ENCODE assay signal across 11 cellular contexts in genomic region chr18:48728204-48728833, GRCh38.
DNase-seq lines count a peak whose midpoint lies in the region; ATAC-seq and TF ChIP-seq lines count a peak whose summit lies in the region.
"Had no signal": no experiment of that assay in that cellular context is flagged by ENCODE, and none has a peak within 500 bp of the region (broad histone marks: within the 10 kb centered on the region; RNA-seq: fewer than 3 reads in every experiment).

No MANE protein-coding gene starts in this region.

- H3K27ac ChIP-seq in SK-N-SH (ENCODE audit: low read depth in 2 of 2, low read length in 1 of 2) (peak overlapping the region; percentile 17 to 61; a peak in 2 of 4 replicates), sigmoid colon (peak overlapping the region in 3 of 4 donors; percentile 46 to 83 (median 51)), MM.1S (ENCODE audit: low read length) (no peak overlapping the region)

- TF ChIP-seq RAD21 in SK-N-SH (IDR thresholded peaks at IDR 0.05; ENCODE audit: low read length) = no peak

- DNase-seq in H4 (ENCODE audit: low spot score) = peak; percentile 87
- DNase-seq in SK-N-SH = no peak
- peak; percentile 99 for DNase-seq in fibroblast of peridontal ligament (ENCODE audit: extremely low read depth)
- no peak for DNase-seq in sigmoid colon
- DNase-seq in MM.1S = no peak
- no peak for DNase-seq in cerebellar nuclear complex (lab: John Stamatoyannopoulos, UW)
- DNase-seq in inferior parietal cortex (ENCODE audit: extremely low spot score) = no peak
- DNase-seq: activated naive CD8-positive, alpha-beta T cell treated with anti-CD3 and anti-CD28 coated beads, Interleukin-2, amount 10 ng/mL, durations not matched to agents 7 days and 5 days; NCI-H82; stimulated activated naive B cell treated with anti-CD40 and anti-IgM and Interleukin-4, amounts not matched to agents 10 μg/mL and 1 μg/mL and 100 μg/mL, for 72 hours had no signal

- H2AFZ ChIP-seq in SK-N-SH (ENCODE audit: low read depth) (no peak overlapping the region), MM.1S (ENCODE audit: low read length) (no peak overlapping the region)

- H3K79me2 ChIP-seq in SK-N-SH (ENCODE audit: insufficient read depth) (peaks cover 37% of the 10 kb centered on the region), MM.1S (ENCODE audit: low read length) (no peaks in the 10 kb centered on the region)

- no peak overlapping the region for H3K9ac ChIP-seq in SK-N-SH
- H3K9ac ChIP-seq in MM.1S (ENCODE audit: low read length) = no peak overlapping the region

- TF ChIP-seq POLR2A in sigmoid colon (IDR thresholded peaks at IDR 0.05) = no peak

- H3K27me3 ChIP-seq in SK-N-SH (ENCODE audit: insufficient read depth) = no peaks in the 10 kb centered on the region
- H3K27me3 ChIP-seq in sigmoid colon = no peaks in the 10 kb centered on the region
- no peaks in the 10 kb centered on the region for H3K27me3 ChIP-seq in MM.1S (replicated peaks; ENCODE audit: insufficient read depth, low read length)

- ATAC-seq in HG03039 (IDR thresholded peaks at IDR 0.05; ENCODE audit: unreplicated experiment) = no peak
- ATAC-seq: stimulated activated naive B cell treated with anti-CD40 and anti-IgM and Interleukin-4, amounts not matched to agents 10 μg/mL and 1 μg/mL and 100 μg/mL, for 72 hours had no signal

- POLR2A ChIA-PET in SK-N-SH (lab: Yijun Ruan, JAX) = no interaction called here

- TF ChIP-seq CTCF in SK-N-SH (IDR thresholded peaks at IDR 0.05) (no peak), sigmoid colon (IDR thresholded peaks at IDR 0.05) (no peak), MM.1S (IDR thresholded peaks at IDR 0.05; ENCODE audit: low read length) (no peak)

- H4K20me1 ChIP-seq in SK-N-SH (ENCODE audit: insufficient read depth) (0 out of 2 replicates have a peak, but pooled peaks cover 5% of the 10 kb centered on the region), MM.1S (ENCODE audit: insufficient read depth, low read length) (no peaks in the 10 kb centered on the region)

- no peak overlapping the region for H3K4me3 ChIP-seq in SK-N-SH (ENCODE audit: low read depth in 2 of 2, low read length in 1 of 2)
- H3K4me3 ChIP-seq in sigmoid colon = no peak overlapping the region
- H3K4me3 ChIP-seq in MM.1S (ENCODE audit: low read length) = no peak overlapping the region

- H3K9me2 ChIP-seq in SK-N-SH (no peaks in the 10 kb centered on the region), MM.1S (replicated peaks; ENCODE audit: insufficient read depth, low read length) (no peaks in the 10 kb centered on the region)

- H3K9me3 ChIP-seq in SK-N-SH (0 out of 2 replicates have a peak, but pooled peaks cover 5% of the 10 kb centered on the region), sigmoid colon (no peaks in the 10 kb centered on the region), MM.1S (replicated peaks; ENCODE audit: insufficient read depth, low read length) (no peaks in the 10 kb centered on the region)

- TF ChIP-seq EP300 in SK-N-SH (IDR thresholded peaks at IDR 0.05; ENCODE audit: borderline replicate concordance in 1 of 2, low read depth in 1 of 2, low read length in 1 of 2) (peak in 1 of 2 experiments; percentile 80; a peak in 2 of 4 replicates), sigmoid colon (IDR thresholded peaks at IDR 0.05) (no peak)

- peaks cover 9 to 23% of the 10 kb centered on the region in 2 experiments; a peak in 2 of 4 replicates for H3K4me1 ChIP-seq in SK-N-SH (ENCODE audit: control insufficient read depth in 1 of 2, insufficient read depth in 2 of 2, low read depth in 1 of 2, low read length in 1 of 2)
- peaks cover 0 to 43% (median 16%) of the 10 kb centered on the region in 4 donors for H3K4me1 ChIP-seq in sigmoid colon
- no peaks in the 10 kb centered on the region for H3K4me1 ChIP-seq in MM.1S (ENCODE audit: low read length)

- peaks cover 12% of the 10 kb centered on the region for H3F3A ChIP-seq in SK-N-SH (replicated peaks; ENCODE audit: insufficient read depth)
- H3F3A ChIP-seq in MM.1S (ENCODE audit: insufficient read depth, low read length) = no peaks in the 10 kb centered on the region

- H3K36me3 ChIP-seq in SK-N-SH (replicated peaks in 1 of 2; ENCODE audit: control insufficient read depth in 1 of 2, insufficient read depth in 2 of 2, low read length in 1 of 2) (peaks cover 2 to 21% of the 10 kb centered on the region in 2 experiments), sigmoid colon (no peaks in the 10 kb centered on the region), MM.1S (replicated peaks; ENCODE audit: insufficient read depth, low read length) (no peaks in the 10 kb centered on the region)

- intact Hi-C loops in sigmoid colon (cut with DNase I) = no loop called here

- no peak overlapping the region for H3K4me2 ChIP-seq in SK-N-SH
- no peak overlapping the region for H3K4me2 ChIP-seq in MM.1S (ENCODE audit: low read depth, low read length)

- WGBS in SK-N-SH (ENCODE audit: low lambda C conversion rate) = 51% methylated on average over 6 of the region's 6 CpGs
- WGBS in sigmoid colon, 2 donors = 84 to 85% methylated on average over 6 of the region's 6 CpGs

- CTCF ChIA-PET in SK-N-SH (lab: Yijun Ruan, JAX) = interaction anchor here (1.1 kb wide), 1 partner anchor 17 kb away, joined by 3 read pairs; no protein-coding TSS in a partner anchor

TF ChIP-seq in SK-N-SH, 30 proteins besides CTCF, POLR2A, EP300 and RAD21 (continues in another document):
- peak; percentile 53; the same call in 1 of the 2 replicates for TF ChIP-seq TEAD4 (IDR thresholded peaks at IDR 0.05; ENCODE audit: borderline replicate concordance, insufficient read depth)
- no peak for TF ChIP-seq NRF1 (IDR thresholded peaks at IDR 0.05; ENCODE audit: low read depth, low read length)
- no peak for TF ChIP-seq YY1 (IDR thresholded peaks at IDR 0.05; ENCODE audit: low read depth)
- peak; percentile 95 for TF ChIP-seq NFIC (IDR thresholded peaks at IDR 0.05; ENCODE audit: borderline replicate concordance)
- peak; percentile 83 for TF ChIP-seq TCF12 (IDR thresholded peaks at IDR 0.05)
- TF ChIP-seq SMC3 (IDR thresholded peaks at IDR 0.05; ENCODE audit: low read depth, low read length) = no peak
- TF ChIP-seq IRF3 (IDR thresholded peaks at IDR 0.05; ENCODE audit: low read depth, low read length) = no peak
- TF ChIP-seq MXI1 (IDR thresholded peaks at IDR 0.05; ENCODE audit: low read depth, low read length) = no peak
- TF ChIP-seq ZBTB33 (IDR thresholded peaks at IDR 0.05; ENCODE audit: borderline replicate concordance, low read depth) = peak; percentile 67; the same call in 1 of the 2 replicates
- peak; percentile 39 for TF ChIP-seq PBX3 (IDR thresholded peaks at IDR 0.05)
- no peak; the same call in 1 of the 2 replicates for TF ChIP-seq ELF1 (IDR thresholded peaks at IDR 0.05)
- no peak for TF ChIP-seq RCOR1 (IDR thresholded peaks at IDR 0.05; ENCODE audit: low read length)
- no peak; the same call in 1 of the 2 replicates for TF ChIP-seq POLR2AphosphoS5 (IDR thresholded peaks at IDR 0.05; ENCODE audit: low read depth, low read length)
- TF ChIP-seq RXRA (IDR thresholded peaks at IDR 0.05; ENCODE audit: borderline replicate concordance, low read depth) = 0 out of 2 replicates have a peak, but pooled peaks have one; percentile 10
- no peak for TF ChIP-seq MEF2A (IDR thresholded peaks at IDR 0.05; ENCODE audit: borderline replicate concordance, low read depth)
- no peak for TF ChIP-seq FOXJ3 (CRISPR knock-in tag; IDR thresholded peaks at IDR 0.05)
- no peak for TF ChIP-seq SIN3A (IDR thresholded peaks at IDR 0.05; ENCODE audit: borderline replicate concordance, low read depth, low read length)
- TF ChIP-seq, protein P1, sequence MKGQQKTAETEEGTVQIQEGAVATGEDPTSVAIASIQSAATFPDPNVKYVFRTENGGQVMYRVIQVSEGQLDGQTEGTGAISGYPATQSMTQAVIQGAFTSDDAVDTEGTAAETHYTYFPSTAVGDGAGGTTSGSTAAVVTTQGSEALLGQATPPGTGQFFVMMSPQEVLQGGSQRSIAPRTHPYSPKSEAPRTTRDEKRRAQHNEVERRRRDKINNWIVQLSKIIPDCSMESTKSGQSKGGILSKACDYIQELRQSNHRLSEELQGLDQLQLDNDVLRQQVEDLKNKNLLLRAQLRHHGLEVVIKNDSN (IDR thresholded peaks at IDR 0.05; ENCODE audit: borderline replicate concordance, low read depth) = no peak

Comparison
In these comparisons a context has a peak if more than half of its experiments do, and no peak if none do; other contexts are left out.
1. DNase-seq: peak in H4 (single experiment) and fibroblast of peridontal ligament (single experiment); none in SK-N-SH (single experiment), sigmoid colon (single experiment), MM.1S (single experiment), cerebellar nuclear complex (0 of 2) and inferior parietal cortex (single experiment).